ENCODE assay signal across 8 cellular contexts in the genomic region with DNA sequence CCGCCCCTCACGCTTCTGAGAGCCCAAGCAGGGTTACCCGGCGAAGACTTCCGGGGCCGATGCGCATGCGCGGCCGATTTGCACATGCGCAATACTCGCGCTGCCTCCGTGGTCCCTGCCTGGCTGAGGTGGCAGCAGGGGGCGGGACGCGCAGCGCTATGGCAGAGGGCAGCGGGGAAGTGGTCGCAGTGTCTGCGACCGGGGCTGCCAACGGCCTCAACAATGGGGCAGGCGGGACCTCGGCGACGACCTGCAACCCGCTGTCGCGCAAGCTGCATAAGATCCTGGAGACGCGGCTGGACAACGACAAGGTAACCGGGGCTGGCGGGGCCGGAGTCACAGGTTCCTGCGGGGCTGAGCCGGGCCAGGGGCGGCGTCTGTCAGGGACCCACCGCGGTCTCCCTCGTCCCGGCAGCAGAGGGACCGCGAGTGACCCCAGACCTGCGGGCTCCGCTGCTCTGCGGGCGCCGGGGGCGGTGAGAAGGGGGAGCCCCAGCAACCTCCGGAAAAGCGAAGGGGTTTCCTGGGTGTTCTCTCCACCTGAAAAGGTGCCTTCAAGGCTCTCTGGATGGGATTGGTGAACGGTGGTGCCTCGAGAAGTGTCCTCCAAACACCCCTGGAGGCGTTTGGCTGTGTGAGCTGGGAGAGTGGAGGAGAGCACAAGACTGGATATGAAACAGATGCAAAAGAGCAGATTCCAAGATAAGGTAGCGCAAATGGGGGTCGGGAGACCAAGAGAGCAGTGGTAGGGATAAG.
DNase-seq lines count a peak whose midpoint lies in the region; ATAC-seq and TF ChIP-seq lines count a peak whose summit lies in the region.

Gene COG6, plus strand, starts transcription at position 94 of the 756 bp plus-strand sequence. Its CDS starts 65 bp downstream, at position 159.

- peak within 1 kb of the TSS; percentile 94 for H3K4me3 ChIP-seq in retinal pigment epithelial cell (ENCODE audit: low read length)

- peak; percentile 8 for TF ChIP-seq CTCF in retinal pigment epithelial cell (conservative IDR thresholded peaks at IDR 0.05; ENCODE audit: low read depth, low read length)

- DNase-seq in SKM-1 treated with dmso at 0.1 percent for 144 hours (lab: John Stamatoyannopoulos, UW; ENCODE audit: unreplicated experiment): peak; percentile 65
- DNase-seq in SKM-1 (lab: John Stamatoyannopoulos, UW; ENCODE audit: unreplicated experiment): no peak
- DNase-seq in NCI-H187 treated with DMSO at 0.1 percent for 48 hours (lab: John Stamatoyannopoulos, UW): peak; percentile 41
- DNase-seq in T-helper 9 cell: peak; percentile 93
- DNase-seq in astrocyte of the hippocampus (ENCODE audit: low read depth, low spot score): peak; percentile 96
- DNase-seq in hypothalamus (lab: John Stamatoyannopoulos, UW): peak; percentile 59 to 98 (median 87)
- DNase-seq in retinal pigment epithelial cell (ENCODE audit: low read depth): peak; percentile 42

- ATAC-seq in HG02970 (IDR thresholded peaks at IDR 0.05; ENCODE audit: low FRiP score, unreplicated experiment): peak; percentile 96
